In genomic region chr12:53160673-53161072, GRCh38 we compare ENCODE assay signal across 27 cellular contexts. TPM values are rescaled to one million over a fixed set of nuclear protein-coding genes. Genes with fewer than 3 reads are reported as not detected.
"Had no signal": no experiment of that assay in that cellular context is flagged by ENCODE, and none has a peak within 500 bp of the region (broad histone marks: within the 10 kb centered on the region; RNA-seq: fewer than 3 reads in every experiment).

No MANE protein-coding gene starts in this region.

- H3K4me3 Mint-ChIP-seq: activated CD4-positive, alpha-beta memory T cell treated with anti-CD3 and anti-CD28 coated beads for 36 hours; activated CD4-positive, alpha-beta T cell treated with anti-CD3 and anti-CD28 coated beads, Interleukin-2, amount 10 ng/mL, durations not matched to agents 7 days and 5 days; activated naive CD4-positive, alpha-beta T cell treated with anti-CD3 and anti-CD28 coated beads for 36 hours; activated naive CD8-positive, alpha-beta T cell; activated T-cell treated with anti-CD3 and anti-CD28 coated beads, Interleukin-2, amount 50 U/mL, for 4 hours; activated T-helper 17 cell treated with anti-CD3 and anti-CD28 coated beads, Interleukin-2, amount 50 U/mL, for 72 hours had no signal

- H3K27ac ChIP-seq: brain microvascular endothelial cell, VCaP had no signal

- H3K9me3 ChIP-seq: MG63 had no signal

- ATAC-seq: activated T-cell treated with anti-CD3 and anti-CD28 coated beads, Interleukin-2, amount 50 U/mL, for 4 hours; activated T-helper 17 cell treated with anti-CD3 and anti-CD28 coated beads, Interleukin-2, amount 50 U/mL, for 72 hours had no signal

- H3K27me3 ChIP-seq: brain microvascular endothelial cell, MG63 had no signal

- H3K27me3 Mint-ChIP-seq: activated CD4-positive, alpha-beta memory T cell treated with anti-CD3 and anti-CD28 coated beads for 36 hours; activated CD4-positive, alpha-beta T cell treated with anti-CD3 and anti-CD28 coated beads, Interleukin-2, amount 10 ng/mL, durations not matched to agents 7 days and 5 days; activated naive CD8-positive, alpha-beta T cell; activated T-helper 17 cell treated with anti-CD3 and anti-CD28 coated beads, Interleukin-2, amount 50 U/mL, for 72 hours had no signal

- H3K4me3 ChIP-seq: MG63 had no signal

- H3K9me3 Mint-ChIP-seq: activated CD4-positive, alpha-beta memory T cell treated with anti-CD3 and anti-CD28 coated beads for 36 hours; activated CD4-positive, alpha-beta T cell treated with anti-CD3 and anti-CD28 coated beads, Interleukin-2, amount 10 ng/mL, durations not matched to agents 7 days and 5 days; activated naive CD4-positive, alpha-beta T cell treated with anti-CD3 and anti-CD28 coated beads for 36 hours; activated T-cell treated with anti-CD3 and anti-CD28 coated beads, Interleukin-2, amount 50 U/mL, for 4 hours; activated T-helper 17 cell treated with anti-CD3 and anti-CD28 coated beads, Interleukin-2, amount 50 U/mL, for 72 hours had no signal

- H3K36me3 ChIP-seq: brain microvascular endothelial cell had no signal

- FAIRE-seq: RCC 7860 had no signal

- DNase-seq: activated CD4-positive, alpha-beta memory T cell treated with anti-CD3 and anti-CD28 coated beads for 36 hours; activated CD4-positive, alpha-beta T cell treated with anti-CD3 and anti-CD28 coated beads, Interleukin-2, amount 10 ng/mL, durations not matched to agents 7 days and 5 days; activated CD4-positive, CD25-positive, alpha-beta regulatory T cell; activated CD8-positive, alpha-beta memory T cell treated with anti-CD3 and anti-CD28 coated beads for 24 hours; activated gamma-delta T cell; activated naive CD4-positive, alpha-beta T cell treated with anti-CD3 and anti-CD28 coated beads for 36 hours; activated T-cell treated with anti-CD3 and anti-CD28 coated beads, Interleukin-2, amount 50 U/mL, for 4 hours; brain microvascular endothelial cell; MG63; MV-4-11; NCI-H1105; NCI-H1436; NCI-H1694 treated with DMSO at 0.1 percent for 48 hours; NCI-H2029 treated with DMSO at 0.1 percent for 48 hours; NCI-H345; NCI-H510A; NCI-H526 treated with DMSO at 0.1 percent for 48 hours; NK-92 treated with Interleukin-12 subunit alpha and Interleukin-12 subunit beta, amount 100 ng/mL, for 24 hours; PC-3; SHP77; T-helper 1 cell had no signal

- H3K27ac Mint-ChIP-seq: activated CD4-positive, alpha-beta memory T cell treated with anti-CD3 and anti-CD28 coated beads for 36 hours; activated CD4-positive, alpha-beta T cell treated with anti-CD3 and anti-CD28 coated beads, Interleukin-2, amount 10 ng/mL, durations not matched to agents 7 days and 5 days; activated naive CD4-positive, alpha-beta T cell treated with anti-CD3 and anti-CD28 coated beads for 36 hours; activated naive CD8-positive, alpha-beta T cell; activated T-helper 17 cell treated with anti-CD3 and anti-CD28 coated beads, Interleukin-2, amount 50 U/mL, for 72 hours had no signal

RNA-seq across cellular contexts. Expression of gene SOAT2, which starts 57.4 kb away (rescaled TPM):
- total RNA-seq: cardiac septum, SK-MEL-5 had no signal
